Comparison of ENCODE assay signal across 8 cellular contexts in genomic region chr1:40692429-40692905, GRCh38. TPM values are rescaled to one million over a fixed set of nuclear protein-coding genes. Genes with fewer than 3 reads are reported as not detected.
DNase-seq lines count a peak whose midpoint lies in the region; ATAC-seq and TF ChIP-seq lines count a peak whose summit lies in the region.

No MANE protein-coding gene starts in this region.

- H3K27ac Mint-ChIP-seq in brain, result peak overlapping the region; percentile 93 to 99 (median 98)

- peaks cover 75% of the 10 kb centered on the region for H3K4me1 Mint-ChIP-seq in brain

- DNase-seq in NCI-H2196 (lab: John Stamatoyannopoulos, UW; ENCODE audit: unreplicated experiment) (peak; percentile 37), NCI-H2196 treated with DMSO at 0.1 percent for 48 hours (lab: John Stamatoyannopoulos, UW; ENCODE audit: unreplicated experiment) (no peak), M059J (ENCODE audit: low read depth) (peak; percentile 65), left kidney (ENCODE audit: low read depth, low spot score) (peak; percentile 45), ecto neural progenitor cell (ENCODE audit: low spot score) (no peak)

- H3K27me3 ChIP-seq in subcutaneous abdominal adipose tissue (ENCODE audit: control insufficient read depth in 5 of 5, insufficient read depth in 4 of 5, low read length in 5 of 5), result no peaks in the 10 kb centered on the region

- no peak for TF ChIP-seq CTCF in brain (conservative IDR thresholded peaks at IDR 0.05)

- peak overlapping the region; percentile 48 to 99 (median 92) for H3K9ac ChIP-seq in subcutaneous abdominal adipose tissue (ENCODE audit: low read length in 5 of 5)

- H3K36me3 Mint-ChIP-seq in brain, result peaks cover 3% of the 10 kb centered on the region

- no peaks in the 10 kb centered on the region for H3K9me3 Mint-ChIP-seq in brain

- H3K4me1 ChIP-seq in subcutaneous abdominal adipose tissue (ENCODE audit: control insufficient read depth in 5 of 5, insufficient read depth in 5 of 5, low read length in 5 of 5), result peaks cover 0 to 24% (median 21%) of the 10 kb centered on the region in 5 donors

- no peak for ATAC-seq in GM19328 (IDR thresholded peaks at IDR 0.05; ENCODE audit: unreplicated experiment)

- H3K4me3 ChIP-seq in subcutaneous abdominal adipose tissue (ENCODE audit: low read depth in 1 of 5, low read length in 5 of 5), result peak overlapping the region; percentile 76 to 97 (median 84)

- peak overlapping the region; percentile 93 to 98 (median 98) for H3K4me3 Mint-ChIP-seq in brain

- no peaks in the 10 kb centered on the region for H3K9me3 ChIP-seq in subcutaneous abdominal adipose tissue (ENCODE audit: control insufficient read depth in 5 of 5, low read length in 5 of 5)

- no peaks in the 10 kb centered on the region for H3K36me3 ChIP-seq in subcutaneous abdominal adipose tissue (ENCODE audit: control insufficient read depth in 5 of 5, insufficient read depth in 5 of 5, low read length in 5 of 5)

- H3K27ac ChIP-seq in subcutaneous abdominal adipose tissue (ENCODE audit: low read depth, low read length), result peak overlapping the region; percentile 93

- peaks cover 11% of the 10 kb centered on the region for H3K27me3 Mint-ChIP-seq in brain

RNA-seq across cellular contexts. Expression of gene NFYC, which starts 1.0 kb away (rescaled TPM):
- 24.9 and 38.1 TPM in 2 replicates for total RNA-seq in M059J (2014; rRNA removed; shearing (Covaris generic))
- 88.3 TPM for polyA plus RNA-seq in brain (ENCODE audit: insufficient read depth, low read depth, low replicate concordance)

RNA-seq across cellular contexts. Expression of gene RIMS3, which starts 27.0 kb away (rescaled TPM):
- total RNA-seq in M059J (2014; rRNA removed; shearing (Covaris generic)), result 0.64 and 1.6 TPM in 2 replicates
- 135 TPM for polyA plus RNA-seq in brain (ENCODE audit: insufficient read depth, low read depth, low replicate concordance)

Comparison
In these comparisons a context has a peak if more than half of its experiments do, and no peak if none do; other contexts are left out.
1. DNase-seq: peak in NCI-H2196 (single experiment), M059J (single experiment) and left kidney (single experiment); none in NCI-H2196 treated with DMSO at 0.1 percent for 48 hours (single experiment) and ecto neural progenitor cell (single experiment).